Comparison of ENCODE assay signal across 8 cellular contexts in genomic region chr1:70205437-70206118, GRCh38. TPM values are rescaled to one million over a fixed set of nuclear protein-coding genes. Genes with fewer than 3 reads are reported as not detected.
DNase-seq lines count a peak whose midpoint lies in the region; ATAC-seq and TF ChIP-seq lines count a peak whose summit lies in the region.

LRRC40 (minus strand) TSS chr1:70205579; CDS start chr1:70205540, 39 bp downstream.

- in situ Hi-C loops in GM18951 (cut with MboI; ENCODE audit: low sequenced_read_pairs, unreplicated experiment) = no loop called here

- H3K4me1 ChIP-seq in spleen = peaks cover 31 to 90% (median 70%) of the 10 kb centered on the region in 6 donors

- ATAC-seq in HG03196 (IDR thresholded peaks at IDR 0.05; ENCODE audit: unreplicated experiment) = peak; percentile 87

- H3K9me3 ChIP-seq in spleen = no peaks in the 10 kb centered on the region

- intact Hi-C loops in spleen (cut with DNase I; ENCODE audit: low total_unique reads) = no loop called here

- peak within 1 kb of the TSS; percentile 47 to 84 (median 72) for H3K4me3 ChIP-seq in spleen

- TF ChIP-seq POLR2A in GM18951 (IDR thresholded peaks at IDR 0.05; ENCODE audit: extremely low read depth, insufficient read depth, insufficient read length) (peak; percentile 85), spleen (IDR thresholded peaks at IDR 0.05) (peak; percentile 34 to 43 (median 43))

- H3K36me3 ChIP-seq in spleen = peaks cover 0 to 25% (median 0%) of the 10 kb centered on the region in 6 donors

- DNase-seq in AG08395 (ENCODE audit: low spot score) (peak; percentile 96), NCI-H345 (lab: John Stamatoyannopoulos, UW) (peak; percentile 94), inferior parietal cortex (ENCODE audit: extremely low spot score) (peak; percentile 97), spleen (peak; percentile 100)
- DNase-seq in activated CD4-positive, CD25-positive, alpha-beta regulatory T cell (lab: John Stamatoyannopoulos, UW) = peak; percentile 90 to 95 (median 92)
- DNase-seq in central memory CD4-positive, alpha-beta T cell = peak; percentile 95

- TF ChIP-seq CTCF in spleen (IDR thresholded peaks at IDR 0.05 in 8 of 11, conservative IDR thresholded peaks at IDR 0.05 in 3 of 11) = peak in 2 of 11 experiments; percentile 24 to 26

- peak within 1 kb of the TSS; percentile 78 to 94 (median 89) for H3K27ac ChIP-seq in spleen

- no peaks in the 10 kb centered on the region for H3K27me3 ChIP-seq in spleen (replicated peaks in 1 of 7)

- WGBS in spleen, 5 donors = 0 to 1% (median 0%) methylated on average over 35 to 46 of the region's 46 CpGs

RNA-seq across cellular contexts. Expression of gene LRRC40, which starts in this region (rescaled TPM):
- 10 to 100 TPM in 6 of 7 donors, 1 to 10 TPM in 1; 9.7 to 18.4 (median 14.1) TPM for total RNA-seq in spleen
- polyA plus RNA-seq in spleen = 10 to 100 TPM in 1 of 3 donors, 1 to 10 TPM in 2; 9.0 to 10.7 (median 9.7) TPM

Comparison
In these comparisons a context has a peak if more than half of its experiments do, and no peak if none do; other contexts are left out.
1. Peak in every context shown above with its lines: DNase-seq, ATAC-seq, H3K4me3 ChIP-seq and H3K27ac ChIP-seq.